ENCODE assay signal across 25 cellular contexts in genomic region chr7:5656233-5656632, GRCh38.
"Had no signal": no experiment of that assay in that cellular context is flagged by ENCODE, and none has a peak within 500 bp of the region (broad histone marks: within the 10 kb centered on the region; RNA-seq: fewer than 3 reads in every experiment).

No MANE protein-coding gene starts in this region.

- H3K4me3 ChIP-seq: adrenal gland, MG63, Peyer's patch, SJSA1 had no signal

- H3K27me3 ChIP-seq: adrenal gland, MG63, Peyer's patch, SJSA1 had no signal

- ATAC-seq: SK-N-SH treated with all-trans-retinoic acid at 6 μM for 48 hours had no signal

- H3K9me3 ChIP-seq: adrenal gland, MG63, Peyer's patch, SJSA1 had no signal

- H3K4me1 ChIP-seq: adrenal gland, Peyer's patch, SJSA1 had no signal

- H3K27ac Mint-ChIP-seq: activated B cell treated with CpG ODN at 0.5 μM for 24 hours; activated CD4-positive, alpha-beta T cell treated with anti-CD3 and anti-CD28 coated beads, Interleukin-2, amount 10 ng/mL, durations not matched to agents 24 days and 14 days; activated naive CD8-positive, alpha-beta T cell treated with anti-CD3 and anti-CD28 coated beads, Interleukin-2, amount 10 ng/mL, durations not matched to agents 7 days and 5 days; activated T-helper 2 cell treated with anti-CD3 and anti-CD28 coated beads, Interferon-gamma antibody, Interleukin-2, Interleukin-4, amounts not matched to agents 10 μg/mL and 5 μg/mL and 100 μg/mL, durations not matched to agents 14 hours and 24 hours and 36 hours; T-helper 1 cell treated with Interleukin-12 subunit alpha and Interleukin-12 subunit beta and Interleukin-4 antibody, amounts not matched to agents 30 μg/mL and 1 μg/mL, for 36 hours had no signal

- H3K27ac ChIP-seq: adrenal gland, Peyer's patch, SJSA1 had no signal

- DNase-seq: activated B cell treated with CpG ODN at 0.5 μM for 24 hours; activated CD4-positive, alpha-beta T cell treated with anti-CD3 and anti-CD28 coated beads for 1 hour; activated CD4-positive, alpha-beta T cell treated with anti-CD3 and anti-CD28 coated beads, Interleukin-2, amount 10 ng/mL, durations not matched to agents 24 days and 14 days; activated CD4-positive, alpha-beta T cell treated with anti-CD3 and anti-CD28 coated beads, Interleukin-2, amount 50 U/mL, for 48 hours; activated naive CD4-positive, alpha-beta T cell treated with anti-CD3 and anti-CD28 coated beads, Interleukin-2, amount 50 U/mL, for 16 hours; activated naive CD8-positive, alpha-beta T cell treated with anti-CD3 and anti-CD28 coated beads, Interleukin-2, amount 10 ng/mL, durations not matched to agents 7 days and 5 days; activated T-cell treated with anti-CD3 and anti-CD28 coated beads for 4 hours; activated T-cell treated with anti-CD3 and anti-CD28 coated beads, Interleukin-2, amount 50 U/mL, for 48 hours; adrenal gland; anterior cingulate cortex; MG63; MV-4-11; NCI-H1105; NCI-H1436; NCI-H1694 treated with DMSO at 0.1 percent for 48 hours; NCI-H2081; NCI-H510A treated with DMSO at 0.1 percent for 48 hours; NCI-H69; Peyer's patch; SHP77; T-helper 9 cell had no signal

- H3K4me3 Mint-ChIP-seq: activated B cell treated with CpG ODN at 0.5 μM for 24 hours; activated CD4-positive, alpha-beta T cell treated with anti-CD3 and anti-CD28 coated beads, Interleukin-2, amount 10 ng/mL, durations not matched to agents 24 days and 14 days; activated naive CD8-positive, alpha-beta T cell treated with anti-CD3 and anti-CD28 coated beads, Interleukin-2, amount 10 ng/mL, durations not matched to agents 7 days and 5 days; T-helper 1 cell treated with Interleukin-12 subunit alpha and Interleukin-12 subunit beta and Interleukin-4 antibody, amounts not matched to agents 30 μg/mL and 1 μg/mL, for 36 hours had no signal

- H3K27me3 Mint-ChIP-seq: activated B cell treated with CpG ODN at 0.5 μM for 24 hours; activated CD4-positive, alpha-beta T cell treated with anti-CD3 and anti-CD28 coated beads, Interleukin-2, amount 10 ng/mL, durations not matched to agents 24 days and 14 days; activated naive CD8-positive, alpha-beta T cell treated with anti-CD3 and anti-CD28 coated beads, Interleukin-2, amount 10 ng/mL, durations not matched to agents 7 days and 5 days had no signal

- H3K9me3 Mint-ChIP-seq: activated B cell treated with CpG ODN at 0.5 μM for 24 hours; activated CD4-positive, alpha-beta T cell treated with anti-CD3 and anti-CD28 coated beads, Interleukin-2, amount 10 ng/mL, durations not matched to agents 24 days and 14 days; activated naive CD8-positive, alpha-beta T cell treated with anti-CD3 and anti-CD28 coated beads, Interleukin-2, amount 10 ng/mL, durations not matched to agents 7 days and 5 days; activated T-helper 2 cell treated with anti-CD3 and anti-CD28 coated beads, Interferon-gamma antibody, Interleukin-2, Interleukin-4, amounts not matched to agents 10 μg/mL and 5 μg/mL and 100 μg/mL, durations not matched to agents 14 hours and 24 hours and 36 hours; T-helper 1 cell treated with Interleukin-12 subunit alpha and Interleukin-12 subunit beta and Interleukin-4 antibody, amounts not matched to agents 30 μg/mL and 1 μg/mL, for 36 hours had no signal
